In genomic region chr6:13454286-13455221, GRCh38 we compare ENCODE assay signal across 1 cellular context.
A peak's percentile ranks its signal among the peaks of the same experiment; 100 is the strongest.
TF ChIP-seq lines count a peak whose summit lies in the region.

No MANE protein-coding gene starts in this region.

TF ChIP-seq in GM12878, 131 proteins besides CTCF, POLR2A, EP300 and RAD21 (continued from another document and continues in another):
- TF ChIP-seq, protein P1, sequence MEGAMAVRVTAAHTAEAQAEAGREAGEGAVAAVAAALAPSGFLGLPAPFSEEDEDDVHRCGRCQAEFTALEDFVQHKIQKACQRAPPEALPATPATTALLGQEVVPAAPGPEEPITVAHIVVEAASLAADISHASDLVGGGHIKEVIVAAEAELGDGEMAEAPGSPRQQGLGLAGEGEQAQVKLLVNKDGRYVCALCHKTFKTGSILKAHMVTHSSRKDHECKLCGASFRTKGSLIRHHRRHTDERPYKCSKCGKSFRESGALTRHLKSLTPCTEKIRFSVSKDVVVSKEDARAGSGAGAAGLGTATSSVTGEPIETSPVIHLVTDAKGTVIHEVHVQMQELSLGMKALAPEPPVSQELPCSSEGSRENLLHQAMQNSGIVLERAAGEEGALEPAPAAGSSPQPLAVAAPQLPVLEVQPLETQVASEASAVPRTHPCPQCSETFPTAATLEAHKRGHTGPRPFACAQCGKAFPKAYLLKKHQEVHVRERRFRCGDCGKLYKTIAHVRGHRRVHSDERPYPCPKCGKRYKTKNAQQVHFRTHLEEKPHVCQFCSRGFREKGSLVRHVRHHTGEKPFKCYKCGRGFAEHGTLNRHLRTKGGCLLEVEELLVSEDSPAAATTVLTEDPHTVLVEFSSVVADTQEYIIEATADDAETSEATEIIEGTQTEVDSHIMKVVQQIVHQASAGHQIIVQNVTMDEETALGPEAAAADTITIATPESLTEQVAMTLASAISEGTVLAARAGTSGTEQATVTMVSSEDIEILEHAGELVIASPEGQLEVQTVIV (IDR thresholded peaks at IDR 0.05; ENCODE audit: borderline replicate concordance, partially characterized antibody): no peak
- TF ChIP-seq, protein P2, sequence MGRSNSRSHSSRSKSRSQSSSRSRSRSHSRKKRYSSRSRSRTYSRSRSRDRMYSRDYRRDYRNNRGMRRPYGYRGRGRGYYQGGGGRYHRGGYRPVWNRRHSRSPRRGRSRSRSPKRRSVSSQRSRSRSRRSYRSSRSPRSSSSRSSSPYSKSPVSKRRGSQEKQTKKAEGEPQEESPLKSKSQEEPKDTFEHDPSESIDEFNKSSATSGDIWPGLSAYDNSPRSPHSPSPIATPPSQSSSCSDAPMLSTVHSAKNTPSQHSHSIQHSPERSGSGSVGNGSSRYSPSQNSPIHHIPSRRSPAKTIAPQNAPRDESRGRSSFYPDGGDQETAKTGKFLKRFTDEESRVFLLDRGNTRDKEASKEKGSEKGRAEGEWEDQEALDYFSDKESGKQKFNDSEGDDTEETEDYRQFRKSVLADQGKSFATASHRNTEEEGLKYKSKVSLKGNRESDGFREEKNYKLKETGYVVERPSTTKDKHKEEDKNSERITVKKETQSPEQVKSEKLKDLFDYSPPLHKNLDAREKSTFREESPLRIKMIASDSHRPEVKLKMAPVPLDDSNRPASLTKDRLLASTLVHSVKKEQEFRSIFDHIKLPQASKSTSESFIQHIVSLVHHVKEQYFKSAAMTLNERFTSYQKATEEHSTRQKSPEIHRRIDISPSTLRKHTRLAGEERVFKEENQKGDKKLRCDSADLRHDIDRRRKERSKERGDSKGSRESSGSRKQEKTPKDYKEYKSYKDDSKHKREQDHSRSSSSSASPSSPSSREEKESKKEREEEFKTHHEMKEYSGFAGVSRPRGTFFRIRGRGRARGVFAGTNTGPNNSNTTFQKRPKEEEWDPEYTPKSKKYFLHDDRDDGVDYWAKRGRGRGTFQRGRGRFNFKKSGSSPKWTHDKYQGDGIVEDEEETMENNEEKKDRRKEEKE (IDR thresholded peaks at IDR 0.05): no peak
- TF ChIP-seq SMARCA5 (IDR thresholded peaks at IDR 0.05) (no peak), NBN (IDR thresholded peaks at IDR 0.05) (peak; percentile 71; the same call in 1 of the 2 replicates), CUX1 (IDR thresholded peaks at IDR 0.05; ENCODE audit: insufficient replicate concordance, low read depth, low read length) (no peak), KDM1A (IDR thresholded peaks at IDR 0.05; ENCODE audit: borderline replicate concordance) (no peak), RUNX3 (IDR thresholded peaks at IDR 0.05; ENCODE audit: low read length) (peak; percentile 51), BCL11A (IDR thresholded peaks at IDR 0.05; ENCODE audit: low read depth, low read length) (peak; percentile 36; the same call in 1 of the 2 replicates), PML (IDR thresholded peaks at IDR 0.05; ENCODE audit: low read length) (no peak), SMC3 (IDR thresholded peaks at IDR 0.05; ENCODE audit: borderline replicate concordance, low read length) (peak; percentile 51; the same call in 1 of the 2 replicates), SMAD5 (IDR thresholded peaks at IDR 0.05; ENCODE audit: low read depth) (0 out of 2 replicates have a peak, but pooled peaks have one; percentile 6), NR2F1 (conservative IDR thresholded peaks at IDR 0.05) (no peak), TBL1XR1 (IDR thresholded peaks at IDR 0.05; ENCODE audit: low read depth, low read length) (peak; percentile 55; the same call in 1 of the 2 replicates), RELA (IDR thresholded peaks at IDR 0.05; ENCODE audit: borderline replicate concordance, partially characterized antibody) (peak; percentile 11), REST (IDR thresholded peaks at IDR 0.05; ENCODE audit: low read depth, low read length) (no peak), SPI1 (IDR thresholded peaks at IDR 0.05; ENCODE audit: borderline replicate concordance, insufficient read depth, low read depth, low read length) (no peak), SP1 (IDR thresholded peaks at IDR 0.05; ENCODE audit: low read depth, low read length) (no peak), ESRRA (IDR thresholded peaks at IDR 0.05; ENCODE audit: low read length) (no peak), ZBTB33 (IDR thresholded peaks at IDR 0.05) (no peak), FOXM1 (IDR thresholded peaks at IDR 0.05; ENCODE audit: low read depth, low read length) (no peak; the same call in 1 of the 2 replicates), ZNF217 (IDR thresholded peaks at IDR 0.05) (no peak), RFX5 (IDR thresholded peaks at IDR 0.05; ENCODE audit: low read depth, low read length) (no peak), KAT2A (conservative IDR thresholded peaks at IDR 0.05; ENCODE audit: control insufficient read depth, low read depth, low read length) (no peak), STAT3 (IDR thresholded peaks at IDR 0.05; ENCODE audit: low read depth, low read length) (no peak), NFYA (IDR thresholded peaks at IDR 0.05; ENCODE audit: borderline replicate concordance, low read depth, low read length) (no peak), POLR2AphosphoS5 (IDR thresholded peaks at IDR 0.05; ENCODE audit: low read length) (0 out of 2 replicates have a peak, but pooled peaks have one; percentile 33), SIN3A (IDR thresholded peaks at IDR 0.05; ENCODE audit: low read depth, low read length) (0 out of 2 replicates have a peak, but pooled peaks have one; percentile 28), ZNF274 (IDR thresholded peaks at IDR 0.05; ENCODE audit: insufficient read depth, insufficient read length) (no peak), BHLHE40 (IDR thresholded peaks at IDR 0.05; ENCODE audit: borderline replicate concordance in 1 of 2, low read depth in 2 of 2, low read length in 1 of 2) (peak; percentile 97), MYB (IDR thresholded peaks at IDR 0.05; ENCODE audit: borderline replicate concordance, low read depth, low read length) (no peak), CHD4 (IDR thresholded peaks at IDR 0.05) (no peak), BRCA1 (IDR thresholded peaks at IDR 0.05; ENCODE audit: low read depth, low read length) (no peak)
- TF ChIP-seq, protein P3, sequence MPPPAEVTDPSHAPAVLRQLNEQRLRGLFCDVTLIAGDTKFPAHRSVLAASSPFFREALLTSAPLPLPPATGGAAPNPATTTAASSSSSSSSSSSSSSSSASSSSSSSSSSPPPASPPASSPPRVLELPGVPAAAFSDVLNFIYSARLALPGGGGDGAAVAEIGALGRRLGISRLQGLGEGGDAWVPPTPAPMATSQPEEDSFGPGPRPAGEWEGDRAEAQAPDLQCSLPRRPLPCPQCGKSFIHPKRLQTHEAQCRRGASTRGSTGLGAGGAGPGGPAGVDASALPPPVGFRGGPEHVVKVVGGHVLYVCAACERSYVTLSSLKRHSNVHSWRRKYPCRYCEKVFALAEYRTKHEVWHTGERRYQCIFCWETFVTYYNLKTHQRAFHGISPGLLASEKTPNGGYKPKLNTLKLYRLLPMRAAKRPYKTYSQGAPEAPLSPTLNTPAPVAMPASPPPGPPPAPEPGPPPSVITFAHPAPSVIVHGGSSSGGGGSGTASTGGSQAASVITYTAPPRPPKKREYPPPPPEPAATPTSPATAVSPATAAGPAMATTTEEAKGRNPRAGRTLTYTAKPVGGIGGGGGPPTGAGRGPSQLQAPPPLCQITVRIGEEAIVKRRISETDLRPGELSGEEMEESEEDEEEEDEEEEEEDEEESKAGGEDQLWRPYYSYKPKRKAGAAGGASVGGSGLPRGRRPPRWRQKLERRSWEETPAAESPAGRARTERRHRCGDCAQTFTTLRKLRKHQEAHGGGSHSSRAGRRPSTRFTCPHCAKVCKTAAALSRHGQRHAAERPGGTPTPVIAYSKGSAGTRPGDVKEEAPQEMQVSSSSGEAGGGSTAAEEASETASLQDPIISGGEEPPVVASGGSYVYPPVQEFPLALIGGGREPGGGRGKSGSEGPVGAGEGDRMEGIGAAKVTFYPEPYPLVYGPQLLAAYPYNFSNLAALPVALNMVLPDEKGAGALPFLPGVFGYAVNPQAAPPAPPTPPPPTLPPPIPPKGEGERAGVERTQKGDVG (CRISPR knock-in tag; IDR thresholded peaks at IDR 0.05): no peak
- TF ChIP-seq, protein P4, sequence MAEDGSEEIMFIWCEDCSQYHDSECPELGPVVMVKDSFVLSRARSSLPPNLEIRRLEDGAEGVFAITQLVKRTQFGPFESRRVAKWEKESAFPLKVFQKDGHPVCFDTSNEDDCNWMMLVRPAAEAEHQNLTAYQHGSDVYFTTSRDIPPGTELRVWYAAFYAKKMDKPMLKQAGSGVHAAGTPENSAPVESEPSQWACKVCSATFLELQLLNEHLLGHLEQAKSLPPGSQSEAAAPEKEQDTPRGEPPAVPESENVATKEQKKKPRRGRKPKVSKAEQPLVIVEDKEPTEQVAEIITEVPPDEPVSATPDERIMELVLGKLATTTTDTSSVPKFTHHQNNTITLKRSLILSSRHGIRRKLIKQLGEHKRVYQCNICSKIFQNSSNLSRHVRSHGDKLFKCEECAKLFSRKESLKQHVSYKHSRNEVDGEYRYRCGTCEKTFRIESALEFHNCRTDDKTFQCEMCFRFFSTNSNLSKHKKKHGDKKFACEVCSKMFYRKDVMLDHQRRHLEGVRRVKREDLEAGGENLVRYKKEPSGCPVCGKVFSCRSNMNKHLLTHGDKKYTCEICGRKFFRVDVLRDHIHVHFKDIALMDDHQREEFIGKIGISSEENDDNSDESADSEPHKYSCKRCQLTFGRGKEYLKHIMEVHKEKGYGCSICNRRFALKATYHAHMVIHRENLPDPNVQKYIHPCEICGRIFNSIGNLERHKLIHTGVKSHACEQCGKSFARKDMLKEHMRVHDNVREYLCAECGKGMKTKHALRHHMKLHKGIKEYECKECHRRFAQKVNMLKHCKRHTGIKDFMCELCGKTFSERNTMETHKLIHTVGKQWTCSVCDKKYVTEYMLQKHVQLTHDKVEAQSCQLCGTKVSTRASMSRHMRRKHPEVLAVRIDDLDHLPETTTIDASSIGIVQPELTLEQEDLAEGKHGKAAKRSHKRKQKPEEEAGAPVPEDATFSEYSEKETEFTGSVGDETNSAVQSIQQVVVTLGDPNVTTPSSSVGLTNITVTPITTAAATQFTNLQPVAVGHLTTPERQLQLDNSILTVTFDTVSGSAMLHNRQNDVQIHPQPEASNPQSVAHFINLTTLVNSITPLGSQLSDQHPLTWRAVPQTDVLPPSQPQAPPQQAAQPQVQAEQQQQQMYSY (CRISPR knock-in tag; IDR thresholded peaks at IDR 0.05): no peak
